ENCODE assay signal across 8 cellular contexts in genomic region chr12:74537707-74538385, GRCh38. TPM values are rescaled to one million over a fixed set of nuclear protein-coding genes. Genes with fewer than 3 reads are reported as not detected.
A peak's percentile ranks its signal among the peaks of the same experiment; 100 is the strongest.
DNase-seq lines count a peak whose midpoint lies in the region; ATAC-seq and TF ChIP-seq lines count a peak whose summit lies in the region.

Gene ATXN7L3B, plus strand, starts transcription at chr12:74537835. Its CDS starts 278 bp downstream, at chr12:74538113.

- peaks cover 47% of the 10 kb centered on the region for H3K4me1 Mint-ChIP-seq in GM23338
- H3K4me1 Mint-ChIP-seq in activated T-helper 17 cell treated with anti-CD3 and anti-CD28 coated beads, Interleukin-2, amount 50 U/mL, for 72 hours = peaks cover 35% of the 10 kb centered on the region
- peaks cover 53 to 57% of the 10 kb centered on the region in 2 donors for H3K4me1 Mint-ChIP-seq in natural killer cell

- DNase-seq in Daoy (ENCODE audit: low read depth) (peak; percentile 98), GM23338 (ENCODE audit: low spot score) (peak; percentile 97), LHCN-M2 (ENCODE audit: low read depth) (peak; percentile 93), RPMI8226 (peak; percentile 95), fibroblast of mammary gland (ENCODE audit: low read depth) (peak; percentile 90), natural killer cell (peak; percentile 95)
- DNase-seq in stimulated activated naive CD4-positive, alpha-beta T cell treated with Interleukin-2 at 50 U/mL for 16 hours (lab: John Stamatoyannopoulos, UW) = peak; percentile 92

- H3K36me3 Mint-ChIP-seq in GM23338 (ENCODE audit: low read depth) (peaks cover 32% of the 10 kb centered on the region), natural killer cell (peaks cover 6% of the 10 kb centered on the region)
- peaks cover 59% of the 10 kb centered on the region for H3K36me3 Mint-ChIP-seq in activated T-helper 17 cell treated with anti-CD3 and anti-CD28 coated beads, Interleukin-2, amount 50 U/mL, for 72 hours (ENCODE audit: low read depth)

- no peaks in the 10 kb centered on the region for H3K9me2 ChIP-seq in GM23338 (ENCODE audit: insufficient read depth)

- ATAC-seq in GM23338 = peak; percentile 91
- ATAC-seq in activated T-helper 17 cell treated with anti-CD3 and anti-CD28 coated beads, Interleukin-2, amount 50 U/mL, for 72 hours (replicated peaks) = peak; percentile 99
- peak; percentile 95 to 99 (median 97) for ATAC-seq in natural killer cell

- H3K4me3 ChIP-seq in GM23338 (peak within 1 kb of the TSS; percentile 87), fibroblast of mammary gland (ENCODE audit: control insufficient read depth, low read depth, low read length) (peak within 1 kb of the TSS; percentile 95)

- TF ChIP-seq CTCF in GM23338 (conservative IDR thresholded peaks at IDR 0.05; ENCODE audit: low read depth in 2 of 2) (no peak), fibroblast of mammary gland (conservative IDR thresholded peaks at IDR 0.05; ENCODE audit: control insufficient read depth, insufficient read depth, low read depth, low read length) (no peak), natural killer cell (IDR thresholded peaks at IDR 0.05) (no peak)

- H3K27ac ChIP-seq in GM23338 (ENCODE audit: low read depth) = peak within 1 kb of the TSS; percentile 98

- H3K27ac Mint-ChIP-seq in GM23338 = peak within 1 kb of the TSS; percentile 99
- H3K27ac Mint-ChIP-seq in activated T-helper 17 cell treated with anti-CD3 and anti-CD28 coated beads, Interleukin-2, amount 50 U/mL, for 72 hours = peak within 1 kb of the TSS; percentile 100
- H3K27ac Mint-ChIP-seq in natural killer cell = peak within 1 kb of the TSS; percentile 99

- peaks cover 5% of the 10 kb centered on the region for H3F3A ChIP-seq in GM23338 (replicated peaks; ENCODE audit: low read depth)

- peaks cover 8% of the 10 kb centered on the region for H3K27me3 Mint-ChIP-seq in GM23338 (ENCODE audit: insufficient read depth, low read depth, poor library complexity)
- no peaks in the 10 kb centered on the region for H3K27me3 Mint-ChIP-seq in activated T-helper 17 cell treated with anti-CD3 and anti-CD28 coated beads, Interleukin-2, amount 50 U/mL, for 72 hours
- H3K27me3 Mint-ChIP-seq in natural killer cell (ENCODE audit: low read depth in 2 of 2) = no peaks in the 10 kb centered on the region

- peak within 1 kb of the TSS; percentile 99 for H3K4me3 Mint-ChIP-seq in GM23338
- H3K4me3 Mint-ChIP-seq in activated T-helper 17 cell treated with anti-CD3 and anti-CD28 coated beads, Interleukin-2, amount 50 U/mL, for 72 hours = peak within 1 kb of the TSS; percentile 98
- peak within 1 kb of the TSS; percentile 98 for H3K4me3 Mint-ChIP-seq in natural killer cell

- peaks cover 48% of the 10 kb centered on the region for H3K79me2 ChIP-seq in GM23338 (replicated peaks; ENCODE audit: insufficient read depth)

- H3K27me3 ChIP-seq in GM23338 (ENCODE audit: insufficient read depth) = no peaks in the 10 kb centered on the region

- H3K4me2 ChIP-seq in GM23338 = peak within 1 kb of the TSS; percentile 73

- intact Hi-C loops in natural killer cell (cut with micrococcal nuclease) = loop anchor here (1.0 to 10.0 kb wide), 3 partner anchors 53 to 516 kb away; no protein-coding TSS in a partner anchor

- H3K4me1 ChIP-seq in GM23338 (ENCODE audit: insufficient read depth) = peaks cover 37% of the 10 kb centered on the region

- peak within 1 kb of the TSS; percentile 57; the same call in 1 of the 2 replicates for H2AFZ ChIP-seq in GM23338

- no peaks in the 10 kb centered on the region for H3K36me3 ChIP-seq in GM23338 (ENCODE audit: insufficient read depth)

- 0 out of 2 replicates have a peak, but pooled peaks cover 6% of the 10 kb centered on the region for H4K20me1 ChIP-seq in GM23338 (replicated peaks; ENCODE audit: insufficient read depth)

- H3K9me3 Mint-ChIP-seq in GM23338 (no peaks in the 10 kb centered on the region), natural killer cell (no peaks in the 10 kb centered on the region)
- H3K9me3 Mint-ChIP-seq in activated T-helper 17 cell treated with anti-CD3 and anti-CD28 coated beads, Interleukin-2, amount 50 U/mL, for 72 hours = no peaks in the 10 kb centered on the region

TF ChIP-seq in GM23338, 12 proteins besides CTCF, POLR2A, EP300 and RAD21 (continues in another document):
- TF ChIP-seq CREB1 (CRISPR knock-in tag; IDR thresholded peaks at IDR 0.05; ENCODE audit: low read depth) (no peak), REST (IDR thresholded peaks at IDR 0.05; ENCODE audit: unreplicated experiment) (no peak), EZH2 (IDR thresholded peaks at IDR 0.05; ENCODE audit: low read depth, unreplicated experiment) (no peak), ETS1 (IDR thresholded peaks at IDR 0.05) (peak; percentile 71), JUNB (IDR thresholded peaks at IDR 0.05; ENCODE audit: unreplicated experiment) (no peak), NANOG (IDR thresholded peaks at IDR 0.05; ENCODE audit: borderline replicate concordance) (no peak), STAT1 (IDR thresholded peaks at IDR 0.05; ENCODE audit: unreplicated experiment) (no peak), ZNF114 (CRISPR knock-in tag; IDR thresholded peaks at IDR 0.05) (no peak), EZH2phosphoT487 (IDR thresholded peaks at IDR 0.05; ENCODE audit: unreplicated experiment) (no peak), POLR2AphosphoS5 (IDR thresholded peaks at IDR 0.05; ENCODE audit: low read depth) (peak; percentile 78)

RNA-seq across cellular contexts. Expression of gene ATXN7L3B, which starts in this region (rescaled TPM):
- total RNA-seq in Daoy (2014; rRNA removed; shearing (Covaris generic)) = 20.2 and 21.1 TPM in 2 replicates
- total RNA-seq in GM23338 (2014; rRNA removed; shearing (Covaris generic)) = 40.7 and 40.8 TPM in 2 replicates
- polyA plus RNA-seq in GM23338 (2016; fragmentation: Nextera tagmentation; extraction: Ambion mirVana) = 14.0 and 14.6 TPM in 2 replicates
- 13.5 and 16.8 TPM in 2 replicates for total RNA-seq in LHCN-M2 (2014; rRNA removed)
- polyA plus RNA-seq in LHCN-M2 (2012) = 9.9 TPM
- total RNA-seq in activated T-helper 17 cell treated with anti-CD3 and anti-CD28 coated beads, Interleukin-2, amount 50 U/mL, for 72 hours = 10 to 100 TPM; 16.3 to 21.9 TPM
- 10 to 100 TPM; 49.0 to 61.4 (median 51.6) TPM for total RNA-seq in natural killer cell

Comparison
In these comparisons a context has a peak if more than half of its experiments do, and no peak if none do; other contexts are left out.
1. Peak in every context shown above with its lines: DNase-seq, ATAC-seq, H3K4me3 ChIP-seq and H3K27ac ChIP-seq.